ENCODE assay signal across 8 cellular contexts in genomic region chr2:86195055-86195807, GRCh38. TPM values are rescaled to one million over a fixed set of nuclear protein-coding genes. Genes with fewer than 3 reads are reported as not detected.
A peak's percentile ranks its signal among the peaks of the same experiment; 100 is the strongest.
DNase-seq lines count a peak whose midpoint lies in the region; ATAC-seq lines count a peak whose summit lies in the region.

IMMT (minus strand) TSS chr2:86195462; CDS start chr2:86195382, 80 bp downstream.

- peak within 1 kb of the TSS; percentile 96 for H3K27ac ChIP-seq in KOPT-K1 (ENCODE audit: low read depth, low read length, poor library complexity, severe bottlenecking)
- H3K27ac ChIP-seq in naive thymus-derived CD4-positive, alpha-beta T cell (ENCODE audit: low read depth, low read length): peak within 1 kb of the TSS; percentile 97

- H3K4me1 ChIP-seq in naive thymus-derived CD4-positive, alpha-beta T cell (ENCODE audit: control insufficient read depth in 2 of 2, insufficient read depth in 2 of 2, low read length in 2 of 2): peaks cover 15 to 23% of the 10 kb centered on the region in 2 donors

- no peaks in the 10 kb centered on the region for H3K27me3 ChIP-seq in naive thymus-derived CD4-positive, alpha-beta T cell (ENCODE audit: control insufficient read depth in 2 of 2, insufficient read depth in 2 of 2, low read length in 2 of 2)

- no peaks in the 10 kb centered on the region for H3K9me3 ChIP-seq in KOPT-K1 (ENCODE audit: insufficient read depth, low read length, poor library complexity, severe bottlenecking)
- no peaks in the 10 kb centered on the region for H3K9me3 ChIP-seq in naive thymus-derived CD4-positive, alpha-beta T cell (ENCODE audit: control insufficient read depth in 2 of 3, low read length in 3 of 3)

- POLR2A ChIA-PET in naive thymus-derived CD4-positive, alpha-beta T cell (lab: Charles Lee): interaction anchor here (0.6 to 5.7 kb wide), 9 partner anchors 10 to 1698 kb away, joined by 3 to 61 read pairs (median 3); partner anchors contain the start of genes KDM3A, MAT2A, POLR1A and PTCD3

- peak within 1 kb of the TSS; percentile 93 for H3K27ac Mint-ChIP-seq in activated T-helper 1 cell treated with anti-CD3 and anti-CD28 coated beads, Interleukin-12 subunit alpha, Interleukin-12 subunit beta, Interleukin-2, Interleukin-4 antibody, amounts not matched to agents 30 ng/mL and 10 ng/mL and 1 ng/mL, durations not matched to agents 14 hours and 24 hours and 36 hours
- H3K27ac Mint-ChIP-seq in naive thymus-derived CD4-positive, alpha-beta T cell: peak within 1 kb of the TSS; percentile 82 to 97 (median 90)
- H3K27ac Mint-ChIP-seq in stimulated activated naive B cell treated with anti-CD40 and anti-IgM and Interleukin-4, amounts not matched to agents 10 μg/mL and 1 μg/mL and 100 μg/mL, for 72 hours: peak within 1 kb of the TSS; percentile 99

- no peaks in the 10 kb centered on the region for H3K9me3 Mint-ChIP-seq in activated T-helper 1 cell treated with anti-CD3 and anti-CD28 coated beads, Interleukin-12 subunit alpha, Interleukin-12 subunit beta, Interleukin-2, Interleukin-4 antibody, amounts not matched to agents 30 ng/mL and 10 ng/mL and 1 ng/mL, durations not matched to agents 14 hours and 24 hours and 36 hours
- H3K9me3 Mint-ChIP-seq in naive thymus-derived CD4-positive, alpha-beta T cell: no peaks in the 10 kb centered on the region
- H3K9me3 Mint-ChIP-seq in stimulated activated naive B cell treated with anti-CD40 and anti-IgM and Interleukin-4, amounts not matched to agents 10 μg/mL and 1 μg/mL and 100 μg/mL, for 72 hours: no peaks in the 10 kb centered on the region

- CTCF ChIA-PET in naive thymus-derived CD4-positive, alpha-beta T cell (lab: Charles Lee): interaction anchor here (0.8 to 1.1 kb wide), 2 partner anchors 9 to 89 kb away, joined by 3 read pairs; partner anchors contain the start of genes POLR1A and PTCD3

- peak within 1 kb of the TSS; percentile 74 for H3K4me3 ChIP-seq in naive thymus-derived CD4-positive, alpha-beta T cell (ENCODE audit: low read length)

- peak within 1 kb of the TSS; percentile 99 for H3K4me3 Mint-ChIP-seq in activated T-helper 1 cell treated with anti-CD3 and anti-CD28 coated beads, Interleukin-12 subunit alpha, Interleukin-12 subunit beta, Interleukin-2, Interleukin-4 antibody, amounts not matched to agents 30 ng/mL and 10 ng/mL and 1 ng/mL, durations not matched to agents 14 hours and 24 hours and 36 hours
- H3K4me3 Mint-ChIP-seq in naive thymus-derived CD4-positive, alpha-beta T cell: peak within 1 kb of the TSS; percentile 86 to 99 (median 95)
- H3K4me3 Mint-ChIP-seq in stimulated activated naive B cell treated with anti-CD40 and anti-IgM and Interleukin-4, amounts not matched to agents 10 μg/mL and 1 μg/mL and 100 μg/mL, for 72 hours: peak within 1 kb of the TSS; percentile 95 to 98

- peak; percentile 88 for ATAC-seq in GM21786 (IDR thresholded peaks at IDR 0.05; ENCODE audit: unreplicated experiment)
- ATAC-seq in naive thymus-derived CD4-positive, alpha-beta T cell: peak; percentile 94
- peak; percentile 91 to 93 for ATAC-seq in stimulated activated naive B cell treated with anti-CD40 and anti-IgM and Interleukin-4, amounts not matched to agents 10 μg/mL and 1 μg/mL and 100 μg/mL, for 72 hours (replicated peaks)

- intact Hi-C loops in activated T-helper 1 cell treated with anti-CD3 and anti-CD28 coated beads, Interleukin-12 subunit alpha, Interleukin-12 subunit beta, Interleukin-2, Interleukin-4 antibody, amounts not matched to agents 30 ng/mL and 10 ng/mL and 1 ng/mL, durations not matched to agents 14 hours and 24 hours and 36 hours (cut with micrococcal nuclease): loop anchor here (1.0 to 10.0 kb wide), 11 partner anchors 89 to 868 kb away; partner anchors contain the start of genes CHMP3, ELMOD3, PTCD3 and RETSAT
- intact Hi-C loops in naive thymus-derived CD4-positive, alpha-beta T cell (cut with micrococcal nuclease): loop anchor here (1.0 to 10.0 kb wide), 19 partner anchors 10 to 1860 kb away; partner anchors contain the start of genes CHMP3 (in 2 of the 2), RNF103 (in 2 of the 2), SH2D6 (in 2 of the 2) and C2orf68 (in 1 of the 2)

- H3K4me1 Mint-ChIP-seq in activated T-helper 1 cell treated with anti-CD3 and anti-CD28 coated beads, Interleukin-12 subunit alpha, Interleukin-12 subunit beta, Interleukin-2, Interleukin-4 antibody, amounts not matched to agents 30 ng/mL and 10 ng/mL and 1 ng/mL, durations not matched to agents 14 hours and 24 hours and 36 hours (ENCODE audit: low read depth): peaks cover 45% of the 10 kb centered on the region
- H3K4me1 Mint-ChIP-seq in naive thymus-derived CD4-positive, alpha-beta T cell: peaks cover 35 to 74% (median 60%) of the 10 kb centered on the region in 7 donors
- H3K4me1 Mint-ChIP-seq in stimulated activated naive B cell treated with anti-CD40 and anti-IgM and Interleukin-4, amounts not matched to agents 10 μg/mL and 1 μg/mL and 100 μg/mL, for 72 hours: peaks cover 24 to 47% of the 10 kb centered on the region in 2 donors

- peaks cover 19% of the 10 kb centered on the region for H3K36me3 Mint-ChIP-seq in activated T-helper 1 cell treated with anti-CD3 and anti-CD28 coated beads, Interleukin-12 subunit alpha, Interleukin-12 subunit beta, Interleukin-2, Interleukin-4 antibody, amounts not matched to agents 30 ng/mL and 10 ng/mL and 1 ng/mL, durations not matched to agents 14 hours and 24 hours and 36 hours (ENCODE audit: low read depth)
- peaks cover 3 to 24% (median 10%) of the 10 kb centered on the region in 5 donors for H3K36me3 Mint-ChIP-seq in naive thymus-derived CD4-positive, alpha-beta T cell
- H3K36me3 Mint-ChIP-seq in stimulated activated naive B cell treated with anti-CD40 and anti-IgM and Interleukin-4, amounts not matched to agents 10 μg/mL and 1 μg/mL and 100 μg/mL, for 72 hours: peaks cover 13 to 29% of the 10 kb centered on the region in 2 donors

- H3K36me3 ChIP-seq in KOPT-K1 (ENCODE audit: insufficient read depth, low read length): peaks cover 37% of the 10 kb centered on the region
- H3K36me3 ChIP-seq in naive thymus-derived CD4-positive, alpha-beta T cell (ENCODE audit: control insufficient read depth in 2 of 3, insufficient read depth in 3 of 3, low read length in 3 of 3): peaks cover 0 to 4% (median 0%) of the 10 kb centered on the region in 3 experiments

- H3K27me3 Mint-ChIP-seq in activated T-helper 1 cell treated with anti-CD3 and anti-CD28 coated beads, Interleukin-12 subunit alpha, Interleukin-12 subunit beta, Interleukin-2, Interleukin-4 antibody, amounts not matched to agents 30 ng/mL and 10 ng/mL and 1 ng/mL, durations not matched to agents 14 hours and 24 hours and 36 hours (ENCODE audit: insufficient read depth): no peaks in the 10 kb centered on the region
- no peaks in the 10 kb centered on the region for H3K27me3 Mint-ChIP-seq in naive thymus-derived CD4-positive, alpha-beta T cell
- no peaks in the 10 kb centered on the region for H3K27me3 Mint-ChIP-seq in stimulated activated naive B cell treated with anti-CD40 and anti-IgM and Interleukin-4, amounts not matched to agents 10 μg/mL and 1 μg/mL and 100 μg/mL, for 72 hours

- DNase-seq in DMS79 (lab: John Stamatoyannopoulos, UW) (peak; percentile 95), RKO (ENCODE audit: low spot score) (peak; percentile 98), fibroblast of gingiva (ENCODE audit: low read depth) (peak; percentile 98)
- peak; percentile 93 for DNase-seq in activated T-helper 1 cell treated with anti-CD3 and anti-CD28 coated beads, Interleukin-12 subunit alpha, Interleukin-12 subunit beta, Interleukin-2, Interleukin-4 antibody, amounts not matched to agents 30 ng/mL and 10 ng/mL and 1 ng/mL, durations not matched to agents 14 hours and 24 hours and 36 hours (ENCODE audit: low spot score)
- DNase-seq in naive thymus-derived CD4-positive, alpha-beta T cell: peak; percentile 86 to 96 (median 94)
- DNase-seq in stimulated activated naive B cell treated with anti-CD40 and anti-IgM and Interleukin-4, amounts not matched to agents 10 μg/mL and 1 μg/mL and 100 μg/mL, for 72 hours: peak; percentile 91

RNA-seq across cellular contexts. Expression of gene IMMT, which starts in this region (rescaled TPM):
- total RNA-seq in activated T-helper 1 cell treated with anti-CD3 and anti-CD28 coated beads, Interleukin-12 subunit alpha, Interleukin-12 subunit beta, Interleukin-2, Interleukin-4 antibody, amounts not matched to agents 30 ng/mL and 10 ng/mL and 1 ng/mL, durations not matched to agents 14 hours and 24 hours and 36 hours: 164 and 166 TPM in 2 replicates
- total RNA-seq in naive thymus-derived CD4-positive, alpha-beta T cell: 100 to 1,000 TPM in 1 of 5 experiments, 10 to 100 TPM in 4; 59.2 to 164 (median 77.0) TPM
- 10 to 100 TPM; 66.7 to 95.5 TPM for polyA plus RNA-seq in naive thymus-derived CD4-positive, alpha-beta T cell

Comparison
In these comparisons a context has a peak if more than half of its experiments do, and no peak if none do; other contexts are left out.
1. Peak in every context shown above with its lines: DNase-seq, ATAC-seq, H3K4me3 ChIP-seq and H3K27ac ChIP-seq.